In genomic region chr14:74955229-74955999, GRCh38 we compare ENCODE assay signal across 8 cellular contexts. TPM values are rescaled to one million over a fixed set of nuclear protein-coding genes. Genes with fewer than 3 reads are reported as not detected.
DNase-seq lines count a peak whose midpoint lies in the region; ATAC-seq and TF ChIP-seq lines count a peak whose summit lies in the region.

PGF (minus strand) TSS chr14:74955597; CDS start chr14:74955242, 355 bp downstream.

- H3K27ac ChIP-seq in coronary artery, result peak within 1 kb of the TSS; percentile 73 to 74

- H3K4me3 Mint-ChIP-seq in T-helper 17 cell, result peak within 1 kb of the TSS; percentile 64
- peak within 1 kb of the TSS; percentile 48 for H3K4me3 Mint-ChIP-seq in stimulated activated effector memory CD8-positive, alpha-beta T cell treated with anti-CD3 and anti-CD28 coated beads, Interleukin-12 subunit alpha, Interleukin-12 subunit beta, amount 100 ng/mL, for 72 hours

- ATAC-seq in T-helper 17 cell (peak; percentile 61), left colon (peak; percentile 85), HG02642 (IDR thresholded peaks at IDR 0.05; ENCODE audit: poor library complexity, unreplicated experiment) (no peak)
- ATAC-seq in stimulated activated effector memory CD8-positive, alpha-beta T cell treated with anti-CD3 and anti-CD28 coated beads, Interleukin-12 subunit alpha, Interleukin-12 subunit beta, amount 100 ng/mL, for 72 hours, result peak; percentile 60

- peaks cover 7% of the 10 kb centered on the region for H3K27me3 Mint-ChIP-seq in T-helper 17 cell

- peaks cover 3% of the 10 kb centered on the region for H3K36me3 Mint-ChIP-seq in T-helper 17 cell (ENCODE audit: low read depth)
- H3K36me3 Mint-ChIP-seq in stimulated activated effector memory CD8-positive, alpha-beta T cell treated with anti-CD3 and anti-CD28 coated beads, Interleukin-12 subunit alpha, Interleukin-12 subunit beta, amount 100 ng/mL, for 72 hours, result no peaks in the 10 kb centered on the region

- H3K9me3 ChIP-seq in T-helper 17 cell (ENCODE audit: control insufficient read depth, low read length, poor library complexity, severe bottlenecking), result no peaks in the 10 kb centered on the region

- H3K9me3 Mint-ChIP-seq in stimulated activated effector memory CD8-positive, alpha-beta T cell treated with anti-CD3 and anti-CD28 coated beads, Interleukin-12 subunit alpha, Interleukin-12 subunit beta, amount 100 ng/mL, for 72 hours, result no peaks in the 10 kb centered on the region

- H3K4me1 Mint-ChIP-seq in T-helper 17 cell, result peaks cover 5% of the 10 kb centered on the region
- no peaks in the 10 kb centered on the region for H3K4me1 Mint-ChIP-seq in stimulated activated effector memory CD8-positive, alpha-beta T cell treated with anti-CD3 and anti-CD28 coated beads, Interleukin-12 subunit alpha, Interleukin-12 subunit beta, amount 100 ng/mL, for 72 hours

- peak within 1 kb of the TSS; percentile 77 for H3K4me3 ChIP-seq in coronary artery

- TF ChIP-seq CTCF in coronary artery (IDR thresholded peaks at IDR 0.05), result no peak

- intact Hi-C loops in left colon (cut with DNase I, micrococcal nuclease), result no loop called here

- DNase-seq in DMS53 treated with DMSO at 0.1 percent for 48 hours (lab: John Stamatoyannopoulos, UW; ENCODE audit: unreplicated experiment) (peak; percentile 31), HT-29 (ENCODE audit: low spot score) (peak; percentile 57), T-helper 17 cell (peak in 2 of 3 donors; percentile 37 to 40), coronary artery (ENCODE audit: low spot score) (no peak), left colon (peak; percentile 63 to 76), NCI-H774 (lab: John Stamatoyannopoulos, UW) (no peak)
- DNase-seq in stimulated activated effector memory CD8-positive, alpha-beta T cell treated with anti-CD3 and anti-CD28 coated beads, Interleukin-12 subunit alpha, Interleukin-12 subunit beta, amount 100 ng/mL, for 72 hours (ENCODE audit: low spot score in 2 of 2), result peak in 1 of 2 donors; percentile 58

- H3K27ac Mint-ChIP-seq in T-helper 17 cell, result no peak within 1 kb of the TSS
- no peak within 1 kb of the TSS for H3K27ac Mint-ChIP-seq in stimulated activated effector memory CD8-positive, alpha-beta T cell treated with anti-CD3 and anti-CD28 coated beads, Interleukin-12 subunit alpha, Interleukin-12 subunit beta, amount 100 ng/mL, for 72 hours

RNA-seq across cellular contexts. Expression of gene PGF, which starts in this region (rescaled TPM):
- 1.5 and 1.8 TPM in 2 replicates for total RNA-seq in HT-29 (2014; rRNA removed; shearing (Covaris generic))
- total RNA-seq in T-helper 17 cell (not detected), left colon (1 to 10 TPM; 1.3 to 2.9 TPM)

Comparison
In these comparisons a context has a peak if more than half of its experiments do, and no peak if none do; other contexts are left out.
1. Peak in DNase-seq and ATAC-seq in T-helper 17 cell; RNA of the gene not detected or under 1 TPM.
2. DNase-seq: peak in DMS53 treated with DMSO at 0.1 percent for 48 hours (single experiment), HT-29 (single experiment) and left colon (2 of 2); none in coronary artery (single experiment) and NCI-H774 (single experiment).